17 cellular contexts compared by ENCODE assay signal in genomic region chr1:99533909-99534907, GRCh38.
A peak's percentile ranks its signal among the peaks of the same experiment; 100 is the strongest.
DNase-seq lines count a peak whose midpoint lies in the region; ATAC-seq, FAIRE-seq and TF ChIP-seq lines count a peak whose summit lies in the region.
"Had no signal": no experiment of that assay in that cellular context is flagged by ENCODE, and none has a peak within 500 bp of the region (broad histone marks: within the 10 kb centered on the region; RNA-seq: fewer than 3 reads in every experiment).

No MANE protein-coding gene starts in this region.

- FAIRE-seq in pancreas (lab: Jason Lieb, UNC) (no peak), H54 (lab: Jason Lieb, UNC) (no peak)

- 46 to 54% methylated on average over 10 of the region's 10 CpGs for WGBS in pancreas, 2 donors
- WGBS in right lobe of liver (ENCODE audit: insufficient coverage, low coverage, low lambda C conversion rate, missing lambda C conversion rate): 71% methylated on average over 10 of the region's 10 CpGs

- in situ Hi-C loops in SK-MEL-5 (cut with HindIII; ENCODE audit: low pct_unique_long_range_greater_than_20kb, low sequenced_read_pairs): no loop called here

- TF ChIP-seq POLR2A in H54 (IDR thresholded peaks at IDR 0.05; ENCODE audit: low read depth, low read length) (no peak), right lobe of liver (IDR thresholded peaks at IDR 0.05) (no peak)

- H3K36me3 ChIP-seq in pancreas (no peaks in the 10 kb centered on the region), right lobe of liver (no peaks in the 10 kb centered on the region)

- H3K27me3 ChIP-seq in pancreas (no peaks in the 10 kb centered on the region), right lobe of liver (no peaks in the 10 kb centered on the region)

- H3K27ac ChIP-seq in pancreas (no peak overlapping the region), right lobe of liver (no peak overlapping the region)

- no peaks in the 10 kb centered on the region for H3K9me3 ChIP-seq in pancreas
- no peaks in the 10 kb centered on the region for H3K9me3 ChIP-seq in right lobe of liver

- peaks cover 0 to 8% (median 3%) of the 10 kb centered on the region in 3 donors for H3K4me1 ChIP-seq in pancreas
- peaks cover 0 to 24% (median 2%) of the 10 kb centered on the region in 4 donors for H3K4me1 ChIP-seq in right lobe of liver

- ATAC-seq in left ventricle myocardium superior (peak; percentile 70), pancreas (no peak), GM19455 (IDR thresholded peaks at IDR 0.05; ENCODE audit: unreplicated experiment) (no peak), right lobe of liver (no peak)
- ATAC-seq: activated T-cell treated with anti-CD3 and anti-CD28 coated beads, Interleukin-2, amount 50 U/mL, for 4 hours; left lobe of liver had no signal

- H3K4me3 ChIP-seq in pancreas (no peak overlapping the region), right lobe of liver (no peak overlapping the region)

- DNase-seq in M059J (ENCODE audit: low read depth): peak; percentile 75
- DNase-seq in SK-MEL-5 (ENCODE audit: low read depth, low spot score): peak; percentile 21
- no peak for DNase-seq in left ventricle myocardium superior
- DNase-seq in renal cortical epithelial cell (ENCODE audit: low read depth): peak; percentile 51
- DNase-seq in pancreas: no peak
- DNase-seq in H54 (ENCODE audit: insufficient read length, low spot score): no peak
- DNase-seq in right lobe of liver: no peak
- DNase-seq: activated CD4-positive, alpha-beta memory T cell treated with anti-CD3 and anti-CD28 coated beads for 36 hours; activated naive CD8-positive, alpha-beta T cell treated with anti-CD3 and anti-CD28 coated beads for 36 hours; activated T-cell treated with anti-CD3 and anti-CD28 coated beads, Interleukin-2, amount 50 U/mL, for 4 hours; GOT3; naive B cell; NCI-H1417 treated with DMSO at 0.1 percent for 48 hours; stimulated activated CD4-positive, alpha-beta T cell treated with anti-CD3 and anti-CD28 coated beads, Interleukin-2, amount 100 ng/mL, for 48 hours; SW 1271 had no signal

- no peak for TF ChIP-seq CTCF in pancreas (IDR thresholded peaks at IDR 0.05)
- TF ChIP-seq CTCF in right lobe of liver (IDR thresholded peaks at IDR 0.05): no peak

- intact Hi-C loops in left ventricle myocardium superior (cut with micrococcal nuclease): loop anchor here (10.0 kb wide), 1 partner anchor 111 kb away; the partner anchor contains the start of gene PALMD
- intact Hi-C loops in pancreas (cut with DNase I): no loop called here
- intact Hi-C loops in right lobe of liver (cut with DNase I): no loop called here

Comparison
In these comparisons a context has a peak if more than half of its experiments do, and no peak if none do; other contexts are left out.
1. DNase-seq: peak in M059J (single experiment), SK-MEL-5 (single experiment) and renal cortical epithelial cell (single experiment); none in left ventricle myocardium superior (single experiment), pancreas (0 of 6), H54 (single experiment) and right lobe of liver (0 of 3).